In the genomic region with DNA sequence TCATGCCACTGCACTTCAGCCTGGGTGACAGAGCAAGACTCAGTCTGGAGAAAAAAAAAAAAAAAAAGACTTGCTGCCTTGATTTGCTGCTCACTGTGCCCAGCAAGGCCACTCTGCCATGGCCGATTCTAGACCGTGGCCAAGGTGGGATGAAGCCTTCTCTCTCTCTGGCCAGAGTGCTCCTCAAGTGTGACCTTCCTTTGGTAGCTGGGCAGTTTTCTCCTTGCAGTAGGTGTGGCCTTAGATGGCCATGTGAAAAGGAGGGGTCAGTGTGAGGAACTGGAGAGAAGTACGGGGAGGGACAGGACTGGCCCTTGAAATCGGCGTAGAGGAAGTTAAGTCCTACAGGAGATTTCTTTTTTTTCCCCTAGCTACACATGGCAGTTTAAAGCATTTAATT, we compare ENCODE assay signal across 13 cellular contexts.
DNase-seq lines count a peak whose midpoint lies in the region; ATAC-seq, FAIRE-seq and TF ChIP-seq lines count a peak whose summit lies in the region.
"Had no signal": no experiment of that assay in that cellular context is flagged by ENCODE, and none has a peak within 500 bp of the region (broad histone marks: within the 10 kb centered on the region; RNA-seq: fewer than 3 reads in every experiment).

No MANE protein-coding gene starts in this region.

- peaks cover 19% of the 10 kb centered on the region for H3K79me2 ChIP-seq in GM12878 (ENCODE audit: control insufficient read depth, insufficient read depth, low read length)

- H3K36me3 ChIP-seq in heart left ventricle = no peaks in the 10 kb centered on the region
- H3K36me3 ChIP-seq in GM12878 (ENCODE audit: control insufficient read depth in 2 of 2, insufficient read depth in 2 of 2, low read length in 1 of 2) = peaks cover 0 to 6% of the 10 kb centered on the region in 2 experiments; a peak in 1 of 4 replicates
- H3K36me3 ChIP-seq in lung (ENCODE audit: control insufficient read depth in 2 of 2, insufficient read depth in 2 of 2, low read length in 2 of 2) = no peaks in the 10 kb centered on the region
- H3K36me3 ChIP-seq in upper lobe of left lung = no peaks in the 10 kb centered on the region
- H3K36me3 ChIP-seq in HAP-1 (replicated peaks) = no peaks in the 10 kb centered on the region

- H3K9me3 ChIP-seq in heart left ventricle = no peaks in the 10 kb centered on the region
- no peaks in the 10 kb centered on the region for H3K9me3 ChIP-seq in GM12878 (replicated peaks; ENCODE audit: control insufficient read depth, insufficient read depth, low read length)
- no peaks in the 10 kb centered on the region for H3K9me3 ChIP-seq in lung (ENCODE audit: control insufficient read depth in 2 of 2, insufficient read depth in 1 of 2, low read length in 1 of 2)
- H3K9me3 ChIP-seq in upper lobe of left lung = no peaks in the 10 kb centered on the region
- no peaks in the 10 kb centered on the region for H3K9me3 ChIP-seq in HAP-1

- TF ChIP-seq EP300 in GM12878 (IDR thresholded peaks at IDR 0.05; ENCODE audit: borderline replicate concordance in 1 of 2, control insufficient read depth in 1 of 2, low read depth in 2 of 2, low read length in 2 of 2) (no peak), upper lobe of left lung (IDR thresholded peaks at IDR 0.05) (no peak)

- SMC1A ChIA-PET in GM12878 (lab: Charles Lee; ENCODE audit: uncharacterized antibody, unreplicated experiment) = interaction anchor here (1.2 kb wide), 1 partner anchor 328 kb away, joined by 3 read pairs; no protein-coding TSS in a partner anchor

- FAIRE-seq in GM12878 (lab: Jason Lieb, UNC) = no peak

- ATAC-seq in heart left ventricle (peak in 3 of 4 donors; percentile 41 to 73 (median 49)), GM12878 (no peak), lung (ENCODE audit: insufficient read depth, low FRiP score) (peak; percentile 85), upper lobe of left lung (ENCODE audit: low FRiP score in 2 of 2) (peak; percentile 80 to 87), HG03045 (IDR thresholded peaks at IDR 0.05; ENCODE audit: unreplicated experiment) (no peak)

- H2AFZ ChIP-seq in GM12878 (ENCODE audit: control insufficient read depth, low read depth, low read length) = no peak overlapping the region

- DNase-seq in heart left ventricle = no peak
- no peak for DNase-seq in cardiac septum (ENCODE audit: low spot score)
- DNase-seq in GM12878 (ENCODE audit: low read depth, low spot score) = no peak
- DNase-seq in lung (ENCODE audit: low spot score) = peak; percentile 39
- peak in 1 of 2 donors; percentile 80 for DNase-seq in upper lobe of left lung
- no peak for DNase-seq in HAP-1 (ENCODE audit: low spot score in 2 of 2)
- DNase-seq in COLO829 (ENCODE audit: low spot score) = no peak
- DNase-seq: activated CD4-positive, CD25-positive, alpha-beta regulatory T cell treated with anti-CD3 and anti-CD28 coated beads, Interleukin-2, amount 50 U/mL, for 72 hours; activated gamma-delta T cell; NCI-H1694 treated with DMSO at 0.1 percent for 48 hours; NCI-H345 had no signal

- TF ChIP-seq RAD21 in GM12878 (IDR thresholded peaks at IDR 0.05; ENCODE audit: insufficient read depth, low read depth, low read length) = no peak

- H3K9ac ChIP-seq in GM12878 (ENCODE audit: control insufficient read depth, insufficient read depth, low read length) = no peak overlapping the region

- POLR2A ChIA-PET in GM12878 (lab: Charles Lee) = no interaction called here

- TF ChIP-seq CTCF in heart left ventricle (IDR thresholded peaks at IDR 0.05) (no peak), GM12878 (IDR thresholded peaks at IDR 0.05 in 2 of 3, conservative IDR thresholded peaks at IDR 0.05 in 1 of 3; ENCODE audit: control insufficient read depth in 2 of 3, extremely low read depth in 1 of 3, insufficient read depth in 1 of 3, low read depth in 3 of 3, low read length in 3 of 3) (no peak), lung (IDR thresholded peaks at IDR 0.05; ENCODE audit: control extremely low read depth, extremely low read depth) (no peak), upper lobe of left lung (IDR thresholded peaks at IDR 0.05) (no peak)

- in situ Hi-C loops in GM12878 (cut with MboI) (no loop called here), HAP-1 (cut with MboI; ENCODE audit: low sequenced_read_pairs) (no loop called here)

- H3K27me3 ChIP-seq in heart left ventricle = no peaks in the 10 kb centered on the region
- no peaks in the 10 kb centered on the region for H3K27me3 ChIP-seq in GM12878 (replicated peaks in 1 of 2; ENCODE audit: control insufficient read depth in 2 of 2, insufficient read depth in 2 of 2, low read length in 1 of 2)
- no peaks in the 10 kb centered on the region for H3K27me3 ChIP-seq in lung (ENCODE audit: control insufficient read depth, insufficient read depth)
- H3K27me3 ChIP-seq in upper lobe of left lung = no peaks in the 10 kb centered on the region
- H3K27me3 ChIP-seq in HAP-1 (ENCODE audit: low read depth) = no peaks in the 10 kb centered on the region

- intact Hi-C loops in heart left ventricle (cut with DNase I) = loop anchor here in 1 of 10 donors (5.0 kb wide), 1 partner anchor 38 kb away; no protein-coding TSS in a partner anchor
- intact Hi-C loops in cardiac septum (cut with DNase I) = loop anchor here (10.0 kb wide), 1 partner anchor 226 kb away; no protein-coding TSS in a partner anchor
- intact Hi-C loops in GM12878 (cut with micrococcal nuclease; ENCODE audit: unreplicated experiment) = no loop called here

- CTCF ChIA-PET in GM12878 (lab: Yijun Ruan, JAX) = interaction anchor here (0.6 kb wide), 1 partner anchor 293 kb away, joined by 3 read pairs; no protein-coding TSS in a partner anchor

- BruUV-seq in GM12878 (replicated peaks; lab: Mats Ljungman, UMichigan) = no TSS peak

- H4K20me1 ChIP-seq in GM12878 (ENCODE audit: control insufficient read depth, insufficient read depth) = no peaks in the 10 kb centered on the region

- no peak overlapping the region for H3K4me3 ChIP-seq in heart left ventricle
- no peak overlapping the region for H3K4me3 ChIP-seq in GM12878
- no peak overlapping the region for H3K4me3 ChIP-seq in lung
- no peak overlapping the region for H3K4me3 ChIP-seq in upper lobe of left lung
- H3K4me3 ChIP-seq in HAP-1 = no peak overlapping the region
- H3K4me3 ChIP-seq: coronary artery had no signal

- 67 to 82% (median 79%) methylated on average over 5 of the region's 5 CpGs for WGBS in heart left ventricle, 4 donors
- WGBS in GM12878 (ENCODE audit: insufficient coverage, insufficient replicate concordance, low lambda C conversion rate, missing lambda C conversion rate) = over 99% methylated on average over 5 of the region's 5 CpGs
- WGBS in lung, 2 donors = 50 to 54% methylated on average over 5 of the region's 5 CpGs
- WGBS in upper lobe of left lung, 2 donors = 58 to 68% methylated on average over 5 of the region's 5 CpGs

- H3K4me1 ChIP-seq in heart left ventricle (peaks cover 0 to 54% (median 20%) of the 10 kb centered on the region in 12 donors), GM12878 (ENCODE audit: control insufficient read depth, insufficient read depth, low read length) (peaks cover 5% of the 10 kb centered on the region), lung (ENCODE audit: control insufficient read depth in 2 of 2, insufficient read depth in 2 of 2, low read length in 2 of 2) (peaks cover 6 to 11% of the 10 kb centered on the region in 2 donors), upper lobe of left lung (peaks cover 0 to 16% (median 9%) of the 10 kb centered on the region in 4 donors), HAP-1 (peaks cover 11% of the 10 kb centered on the region)

- RAD21 ChIA-PET in GM12878 (lab: Charles Lee; ENCODE audit: unreplicated experiment) = interaction anchor here (0.7 kb wide), 1 partner anchor 20 kb away, joined by 3 read pairs; no protein-coding TSS in a partner anchor

- TF ChIP-seq POLR2A in heart left ventricle (IDR thresholded peaks at IDR 0.05) (no peak), GM12878 (IDR thresholded peaks at IDR 0.05; ENCODE audit: low read depth, low read length) (0 out of 2 replicates have a peak, but pooled peaks have one; percentile 21), upper lobe of left lung (IDR thresholded peaks at IDR 0.05) (no peak)

- H3K27ac ChIP-seq in heart left ventricle = no peak overlapping the region
- H3K27ac ChIP-seq in GM12878 (ENCODE audit: control insufficient read depth, insufficient read depth) = no peak overlapping the region
- peak overlapping the region in 1 of 2 donors; percentile 9 for H3K27ac ChIP-seq in lung (ENCODE audit: low read depth in 1 of 2, low read length in 1 of 2)
- no peak overlapping the region for H3K27ac ChIP-seq in upper lobe of left lung
- H3K27ac ChIP-seq: coronary artery had no signal

- H3K4me2 ChIP-seq in GM12878 (ENCODE audit: control insufficient read depth, insufficient read depth) = no peak overlapping the region

TF ChIP-seq in GM12878, 131 proteins besides CTCF, POLR2A, EP300 and RAD21 (continues in another document):
- TF ChIP-seq ZBED1 (IDR thresholded peaks at IDR 0.05; ENCODE audit: borderline replicate concordance) = no peak
- no peak for TF ChIP-seq YY1 (IDR thresholded peaks at IDR 0.05; ENCODE audit: low read depth, low read length)
- no peak for TF ChIP-seq ZNF687 (IDR thresholded peaks at IDR 0.05)
- TF ChIP-seq RFX5 (IDR thresholded peaks at IDR 0.05; ENCODE audit: low read depth, low read length) = no peak

Comparison
In these comparisons a context has a peak if more than half of its experiments do, and no peak if none do; other contexts are left out.
1. ATAC-seq: peak in heart left ventricle (3 of 4), lung (single experiment) and upper lobe of left lung (2 of 2); none in GM12878 (single experiment) and HG03045 (single experiment).